Comparison of ENCODE assay signal across 10 cellular contexts in genomic region chr19:6476155-6476895, GRCh38. TPM values are rescaled to one million over a fixed set of nuclear protein-coding genes. Genes with fewer than 3 reads are reported as not detected.
DNase-seq lines count a peak whose midpoint lies in the region; ATAC-seq, FAIRE-seq and TF ChIP-seq lines count a peak whose summit lies in the region.
"Had no signal": no experiment of that assay in that cellular context is flagged by ENCODE, and none has a peak within 500 bp of the region (broad histone marks: within the 10 kb centered on the region; RNA-seq: fewer than 3 reads in every experiment).

No MANE protein-coding gene starts in this region.

- no TSS peak for BruUV-seq in endothelial cell of umbilical vein (replicated peaks; lab: Mats Ljungman, UMichigan)

- dilution Hi-C loops in endothelial cell of umbilical vein (cut with MboI; ENCODE audit: extremely low pct_ligation_motif_present, low sequenced_read_pairs), result no loop called here

- H2AFZ ChIP-seq in endothelial cell of umbilical vein (ENCODE audit: low read depth, low read length), result peak overlapping the region; percentile 84

- no peak overlapping the region for H3K4me3 ChIP-seq in endothelial cell of umbilical vein (replicated peaks in 1 of 3; ENCODE audit: insufficient read depth in 1 of 3, low read depth in 1 of 3, low read length in 3 of 3)
- H3K4me3 ChIP-seq in mesodermal cell (ENCODE audit: extremely low read depth, insufficient read depth, low read length, poor library complexity, severe bottlenecking), result peak overlapping the region; percentile 18
- H3K4me3 ChIP-seq in tibial nerve, result peak overlapping the region in 1 of 4 donors; percentile 31
- H3K4me3 ChIP-seq: HAP-1 had no signal

- H3K27ac Mint-ChIP-seq in stimulated activated effector memory CD8-positive, alpha-beta T cell treated with anti-CD3 and anti-CD28 coated beads, Interleukin-12 subunit alpha, Interleukin-12 subunit beta, amount 100 ng/mL, for 72 hours, result no peak overlapping the region

- H3K36me3 ChIP-seq in endothelial cell of umbilical vein (ENCODE audit: control insufficient read depth in 2 of 2, extremely low read depth in 1 of 2, insufficient read depth in 2 of 2, low read length in 2 of 2) (no peaks in the 10 kb centered on the region), mesodermal cell (ENCODE audit: control insufficient read depth, insufficient read depth, low read length) (no peaks in the 10 kb centered on the region), tibial nerve (no peaks in the 10 kb centered on the region)
- H3K36me3 ChIP-seq: HAP-1 had no signal

- peaks cover 15% of the 10 kb centered on the region for H3K4me1 Mint-ChIP-seq in stimulated activated effector memory CD8-positive, alpha-beta T cell treated with anti-CD3 and anti-CD28 coated beads, Interleukin-12 subunit alpha, Interleukin-12 subunit beta, amount 100 ng/mL, for 72 hours

- peak; percentile 95 for DNase-seq in Caki2 (ENCODE audit: low read depth)
- DNase-seq in NCI-H2171 (lab: John Stamatoyannopoulos, UW), result peak; percentile 66
- DNase-seq in activated CD8-positive, alpha-beta memory T cell treated with anti-CD3 and anti-CD28 coated beads for 48 hours (ENCODE audit: low read depth in 2 of 3, low spot score in 2 of 3), result peak; percentile 29 to 71 (median 68)
- peak; percentile 51 for DNase-seq in endothelial cell of umbilical vein (ENCODE audit: low read depth, low spot score)
- peak; percentile 69 to 90 for DNase-seq in stimulated activated effector memory CD8-positive, alpha-beta T cell treated with anti-CD3 and anti-CD28 coated beads, Interleukin-12 subunit alpha, Interleukin-12 subunit beta, amount 100 ng/mL, for 72 hours (ENCODE audit: low spot score in 2 of 2)
- DNase-seq in NK-92 treated with Interleukin-12 subunit alpha and Interleukin-12 subunit beta, amount 100 ng/mL, for 24 hours (lab: John Stamatoyannopoulos, UW), result no peak
- no peak for DNase-seq in tibial nerve (ENCODE audit: low spot score in 2 of 2)

- TF ChIP-seq EP300 in tibial nerve (IDR thresholded peaks at IDR 0.05), result no peak

- H3K27ac ChIP-seq in endothelial cell of umbilical vein (ENCODE audit: insufficient read depth, low read depth, low read length) (no peak overlapping the region), mesodermal cell (ENCODE audit: low read depth, low read length, severe bottlenecking) (no peak overlapping the region), tibial nerve (no peak overlapping the region)

- no peaks in the 10 kb centered on the region for H3K79me2 ChIP-seq in endothelial cell of umbilical vein (ENCODE audit: control insufficient read depth, insufficient read depth, low read length)

- ATAC-seq in stimulated activated effector memory CD8-positive, alpha-beta T cell treated with anti-CD3 and anti-CD28 coated beads, Interleukin-12 subunit alpha, Interleukin-12 subunit beta, amount 100 ng/mL, for 72 hours, result peak; percentile 82

- H3K4me3 Mint-ChIP-seq in stimulated activated effector memory CD8-positive, alpha-beta T cell treated with anti-CD3 and anti-CD28 coated beads, Interleukin-12 subunit alpha, Interleukin-12 subunit beta, amount 100 ng/mL, for 72 hours, result no peak overlapping the region

- peak; percentile 78 for FAIRE-seq in endothelial cell of umbilical vein (lab: Jason Lieb, UNC)

- H4K20me1 ChIP-seq in endothelial cell of umbilical vein (replicated peaks; ENCODE audit: control insufficient read depth, extremely low read depth, insufficient read depth, low read length), result no peaks in the 10 kb centered on the region

- H3K36me3 Mint-ChIP-seq in stimulated activated effector memory CD8-positive, alpha-beta T cell treated with anti-CD3 and anti-CD28 coated beads, Interleukin-12 subunit alpha, Interleukin-12 subunit beta, amount 100 ng/mL, for 72 hours, result peaks cover 66% of the 10 kb centered on the region

- H3K9me1 ChIP-seq in endothelial cell of umbilical vein (replicated peaks; ENCODE audit: control insufficient read depth, extremely low read depth, insufficient read depth, low read length), result no peaks in the 10 kb centered on the region

- H3K9me3 Mint-ChIP-seq in stimulated activated effector memory CD8-positive, alpha-beta T cell treated with anti-CD3 and anti-CD28 coated beads, Interleukin-12 subunit alpha, Interleukin-12 subunit beta, amount 100 ng/mL, for 72 hours, result no peaks in the 10 kb centered on the region

- H3K4me2 ChIP-seq in endothelial cell of umbilical vein (ENCODE audit: insufficient read depth, low read length), result peak overlapping the region; percentile 20

- H3K9ac ChIP-seq in endothelial cell of umbilical vein (replicated peaks; ENCODE audit: extremely low read depth, insufficient read depth, low read length), result no peak overlapping the region

- no peaks in the 10 kb centered on the region for H3K9me3 ChIP-seq in endothelial cell of umbilical vein (replicated peaks; ENCODE audit: control insufficient read depth, insufficient read depth, low read length)
- no peaks in the 10 kb centered on the region for H3K9me3 ChIP-seq in mesodermal cell (ENCODE audit: control insufficient read depth, low read length)
- H3K9me3 ChIP-seq in tibial nerve, result no peaks in the 10 kb centered on the region
- H3K9me3 ChIP-seq: HAP-1 had no signal

- in situ Hi-C loops in Caki2 (cut with HindIII; ENCODE audit: low pct_unique_long_range_greater_than_20kb, low sequenced_read_pairs), result no loop called here

- no peak for TF ChIP-seq POLR2A in endothelial cell of umbilical vein (IDR thresholded peaks at IDR 0.05; ENCODE audit: low read depth, low read length)
- no peak for TF ChIP-seq POLR2A in tibial nerve (IDR thresholded peaks at IDR 0.05)

- POLR2A ChIA-PET in endothelial cell of umbilical vein (lab: Charles Lee), result interaction anchor here (0.9 kb wide), 1 partner anchor 13 kb away, joined by 4 read pairs; no protein-coding TSS in a partner anchor

- no peak for TF ChIP-seq CTCF in endothelial cell of umbilical vein (IDR thresholded peaks at IDR 0.05; ENCODE audit: extremely low read depth in 1 of 2, insufficient read depth in 1 of 2, low read depth in 1 of 2, low read length in 2 of 2)
- TF ChIP-seq CTCF in tibial nerve (IDR thresholded peaks at IDR 0.05), result no peak

- 1 to 2% methylated on average over 24 to 28 of the region's 33 CpGs for whole genome bisulfite sequencing in mesodermal cell (ENCODE audit: insufficient coverage in 2 of 2), 2 experiments
- 11 to 19% methylated on average over 22 to 30 of the region's 33 CpGs for WGBS in tibial nerve, 2 donors

- CTCF ChIA-PET in endothelial cell of umbilical vein (lab: Charles Lee), result interaction anchor here (0.7 to 2.3 kb wide), 3 partner anchors 14 to 387 kb away, joined by 3 to 7 read pairs (median 4); no protein-coding TSS in a partner anchor

- intact Hi-C loops in endothelial cell of umbilical vein (cut with micrococcal nuclease), result no loop called here

- H3K27me3 ChIP-seq in endothelial cell of umbilical vein (ENCODE audit: control insufficient read depth in 2 of 2, insufficient read depth in 2 of 2, low read length in 2 of 2), result peaks cover 0 to 9% of the 10 kb centered on the region in 2 experiments
- H3K27me3 ChIP-seq in tibial nerve, result peaks cover 0 to 37% of the 10 kb centered on the region in 2 donors

- peaks cover 2% of the 10 kb centered on the region for H3K4me1 ChIP-seq in endothelial cell of umbilical vein (ENCODE audit: control insufficient read depth, extremely low read depth, insufficient read depth, low read length)
- H3K4me1 ChIP-seq in mesodermal cell (ENCODE audit: control insufficient read depth, insufficient read depth, low read length, poor library complexity, severe bottlenecking), result peaks cover 3% of the 10 kb centered on the region
- H3K4me1 ChIP-seq in tibial nerve, result peaks cover 0 to 18% (median 0%) of the 10 kb centered on the region in 4 donors
- H3K4me1 ChIP-seq: HAP-1 had no signal

RNA-seq across cellular contexts. Expression of gene DENND1C, which starts 5.3 kb away (rescaled TPM):
- not detected in 2 replicates for total RNA-seq in Caki2 (2014; rRNA removed; shearing (Covaris generic); ENCODE audit: low replicate concordance)
- total RNA-seq in endothelial cell of umbilical vein (not detected in 2 replicates), tibial nerve (1 to 10 TPM; 1.1 to 8.1 (median 2.5) TPM)
- polyA plus RNA-seq in endothelial cell of umbilical vein, result not detected in 2 replicates
- not detected in 2 replicates for polyA plus RNA-seq in endothelial cell of umbilical vein (2011; cell fraction: cytosol; rRNA removed)
- not detected in 2 replicates for polyA plus RNA-seq in endothelial cell of umbilical vein (2011; cell fraction: nucleus; rRNA removed)
- polyA plus RNA-seq in endothelial cell of umbilical vein (2012), result not detected in 2 replicates
- polyA minus RNA-seq in endothelial cell of umbilical vein, result not detected in 2 replicates
- polyA minus RNA-seq in endothelial cell of umbilical vein (2011; cell fraction: cytosol; rRNA and poly(A)+ RNA removed), result not detected
- not detected in 2 replicates for polyA minus RNA-seq in endothelial cell of umbilical vein (2011; cell fraction: nucleus; rRNA and poly(A)+ RNA removed)
- polyA plus RNA-seq in mesodermal cell (2013, experiment 1 of 2), result 0.52 TPM
- polyA plus RNA-seq in mesodermal cell (2013, experiment 2 of 2), result 0.10 TPM
- total RNA-seq: pulmonary artery endothelial cell had no signal

RNA-seq across cellular contexts. Expression of gene CRB3, which starts 12.3 kb away (rescaled TPM):
- 22.0 and 34.7 TPM in 2 replicates for total RNA-seq in Caki2 (2014; rRNA removed; shearing (Covaris generic); ENCODE audit: low replicate concordance)
- total RNA-seq in endothelial cell of umbilical vein (not detected in 2 replicates), tibial nerve (not detected)
- not detected in 2 replicates for polyA plus RNA-seq in endothelial cell of umbilical vein
- not detected in 2 replicates for polyA plus RNA-seq in endothelial cell of umbilical vein (2011; cell fraction: cytosol; rRNA removed)
- not detected in 2 replicates for polyA plus RNA-seq in endothelial cell of umbilical vein (2011; cell fraction: nucleus; rRNA removed)
- not detected in 2 replicates for polyA plus RNA-seq in endothelial cell of umbilical vein (2012)
- not detected in 2 replicates for polyA minus RNA-seq in endothelial cell of umbilical vein
- polyA minus RNA-seq in endothelial cell of umbilical vein (2011; cell fraction: cytosol; rRNA and poly(A)+ RNA removed), result 4.8 TPM
- not detected in 2 replicates for polyA minus RNA-seq in endothelial cell of umbilical vein (2011; cell fraction: nucleus; rRNA and poly(A)+ RNA removed)
- polyA plus RNA-seq in mesodermal cell (2013, experiment 1 of 2), result not detected
- 0.30 TPM for polyA plus RNA-seq in mesodermal cell (2013, experiment 2 of 2)

RNA-seq across cellular contexts. Expression of gene SLC25A23, which starts 16.7 kb away (rescaled TPM):
- 19.5 and 40.7 TPM in 2 replicates for total RNA-seq in Caki2 (2014; rRNA removed; shearing (Covaris generic); ENCODE audit: low replicate concordance)
- total RNA-seq in endothelial cell of umbilical vein (33.5 and 37.6 TPM in 2 replicates), tibial nerve (10 to 100 TPM; 33.2 to 45.6 (median 42.4) TPM)
- polyA plus RNA-seq in endothelial cell of umbilical vein, result 10.2 and 12.8 TPM in 2 replicates
- polyA plus RNA-seq in endothelial cell of umbilical vein (2011; cell fraction: cytosol; rRNA removed), result 9.7 and 11.5 TPM in 2 replicates
- polyA plus RNA-seq in endothelial cell of umbilical vein (2011; cell fraction: nucleus; rRNA removed), result 8.1 and 9.2 TPM in 2 replicates
- polyA plus RNA-seq in endothelial cell of umbilical vein (2012), result 29.9 and 32.5 TPM in 2 replicates
- 15.5 and 16.0 TPM in 2 replicates for polyA minus RNA-seq in endothelial cell of umbilical vein
- polyA minus RNA-seq in endothelial cell of umbilical vein (2011; cell fraction: cytosol; rRNA and poly(A)+ RNA removed), result 18.4 TPM
- 4.6 and 5.5 TPM in 2 replicates for polyA minus RNA-seq in endothelial cell of umbilical vein (2011; cell fraction: nucleus; rRNA and poly(A)+ RNA removed)
- 36.6 TPM for polyA plus RNA-seq in mesodermal cell (2013, experiment 1 of 2)
- polyA plus RNA-seq in mesodermal cell (2013, experiment 2 of 2), result 32.3 TPM

RNA-seq across cellular contexts. Expression of gene TUBB4A, which starts 25.8 kb away (rescaled TPM):
- 0.41 TPM in 1 of 2 replicates, not detected in the other for total RNA-seq in Caki2 (2014; rRNA removed; shearing (Covaris generic); ENCODE audit: low replicate concordance)
- total RNA-seq in endothelial cell of umbilical vein, result not detected in 2 replicates
- polyA plus RNA-seq in endothelial cell of umbilical vein, result not detected in 2 replicates
- polyA plus RNA-seq in endothelial cell of umbilical vein (2011; cell fraction: cytosol; rRNA removed), result not detected in 2 replicates
- not detected in 2 replicates for polyA plus RNA-seq in endothelial cell of umbilical vein (2011; cell fraction: nucleus; rRNA removed)
- polyA plus RNA-seq in endothelial cell of umbilical vein (2012), result 0.12 and 0.30 TPM in 2 replicates
- not detected in 2 replicates for polyA minus RNA-seq in endothelial cell of umbilical vein
- polyA minus RNA-seq in endothelial cell of umbilical vein (2011; cell fraction: cytosol; rRNA and poly(A)+ RNA removed), result not detected
- not detected in 2 replicates for polyA minus RNA-seq in endothelial cell of umbilical vein (2011; cell fraction: nucleus; rRNA and poly(A)+ RNA removed)
- polyA plus RNA-seq in mesodermal cell (2013, experiment 1 of 2), result 1.7 TPM
- polyA plus RNA-seq in mesodermal cell (2013, experiment 2 of 2), result 1.3 TPM
- total RNA-seq in tibial nerve, result 10 to 100 TPM; 10.8 to 31.0 (median 22.1) TPM

RNA-seq across cellular contexts. Expression of gene SLC25A41, which starts 42.8 kb away (rescaled TPM):
- not detected in 2 replicates for total RNA-seq in Caki2 (2014; rRNA removed; shearing (Covaris generic); ENCODE audit: low replicate concordance)
- total RNA-seq in endothelial cell of umbilical vein (0.39 TPM in 1 of 2 replicates, not detected in the other), tibial nerve (under 1 TPM in 1 of 4 donors, not detected in 3; 0.63 TPM)
- 0.06 and 0.21 TPM in 2 replicates for polyA plus RNA-seq in endothelial cell of umbilical vein
- polyA plus RNA-seq in endothelial cell of umbilical vein (2011; cell fraction: cytosol; rRNA removed), result 0.08 and 0.18 TPM in 2 replicates
- 0.25 and 0.28 TPM in 2 replicates for polyA plus RNA-seq in endothelial cell of umbilical vein (2011; cell fraction: nucleus; rRNA removed)
- polyA plus RNA-seq in endothelial cell of umbilical vein (2012), result not detected in 2 replicates
- not detected in 2 replicates for polyA minus RNA-seq in endothelial cell of umbilical vein
- polyA minus RNA-seq in endothelial cell of umbilical vein (2011; cell fraction: cytosol; rRNA and poly(A)+ RNA removed), result not detected
- polyA minus RNA-seq in endothelial cell of umbilical vein (2011; cell fraction: nucleus; rRNA and poly(A)+ RNA removed), result not detected in 2 replicates
- 0.33 TPM for polyA plus RNA-seq in mesodermal cell (2013, experiment 1 of 2)
- 0.25 TPM for polyA plus RNA-seq in mesodermal cell (2013, experiment 2 of 2)

Comparison
In these comparisons a context has a peak if more than half of its experiments do, and no peak if none do; other contexts are left out.
1. DNase-seq: peak in Caki2 (single experiment), NCI-H2171 (single experiment), activated CD8-positive, alpha-beta memory T cell treated with anti-CD3 and anti-CD28 coated beads for 48 hours (3 of 3), endothelial cell of umbilical vein (single experiment) and stimulated activated effector memory CD8-positive, alpha-beta T cell treated with anti-CD3 and anti-CD28 coated beads, Interleukin-12 subunit alpha, Interleukin-12 subunit beta, amount 100 ng/mL, for 72 hours (2 of 2); none in NK-92 treated with Interleukin-12 subunit alpha and Interleukin-12 subunit beta, amount 100 ng/mL, for 24 hours (single experiment) and tibial nerve (0 of 2).
2. RNA of gene CRB3, which starts 12.3 kb away (total RNA-seq): 22.0 to 34.7 TPM in Caki2; not detected in endothelial cell of umbilical vein and not detected in tibial nerve; every median in the first group is over 10 times any median in the second.